In genomic region chr19:45177817-45178261, GRCh38 we compare ENCODE assay signal across 8 cellular contexts. TPM values are rescaled to one million over a fixed set of nuclear protein-coding genes. Genes with fewer than 3 reads are reported as not detected.
A peak's percentile ranks its signal among the peaks of the same experiment; 100 is the strongest.
DNase-seq lines count a peak whose midpoint lies in the region; ATAC-seq and TF ChIP-seq lines count a peak whose summit lies in the region.

A gene with protein sequence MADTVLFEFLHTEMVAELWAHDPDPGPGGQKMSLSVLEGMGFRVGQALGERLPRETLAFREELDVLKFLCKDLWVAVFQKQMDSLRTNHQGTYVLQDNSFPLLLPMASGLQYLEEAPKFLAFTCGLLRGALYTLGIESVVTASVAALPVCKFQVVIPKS (minus strand): TSS chr19:45178237. CDS start chr19:45178218, 19 bp downstream.

- peaks cover 32% of the 10 kb centered on the region for H3K79me2 ChIP-seq in OCI-LY7 (ENCODE audit: insufficient read depth, low read depth, low read length)

- H3K9me3 ChIP-seq in OCI-LY7 (ENCODE audit: low read length) = no peaks in the 10 kb centered on the region
- H3K9me3 ChIP-seq in upper lobe of right lung = no peaks in the 10 kb centered on the region

- TF ChIP-seq CTCF in HFFc6 (IDR thresholded peaks at IDR 0.05) (no peak), OCI-LY7 (conservative IDR thresholded peaks at IDR 0.05; ENCODE audit: low read length) (no peak), coronary artery (IDR thresholded peaks at IDR 0.05) (no peak), upper lobe of right lung (IDR thresholded peaks at IDR 0.05) (no peak)

- 0 out of 2 replicates have a peak, but pooled peaks cover 8% of the 10 kb centered on the region for H3K36me3 ChIP-seq in OCI-LY7 (ENCODE audit: insufficient read depth, low read length)
- H3K36me3 ChIP-seq in upper lobe of right lung = peaks cover 12% of the 10 kb centered on the region

- CTCF ChIA-PET in OCI-LY7 (lab: Charles Lee; ENCODE audit: unreplicated experiment) = interaction anchor here (0.6 to 0.8 kb wide), 2 partner anchors 25 to 113 kb away, joined by 3 read pairs; no protein-coding TSS in a partner anchor

- ATAC-seq in memory B cell (ENCODE audit: low read depth) (peak; percentile 1), upper lobe of right lung (peak; percentile 8)

- H3K9me3 Mint-ChIP-seq in HFFc6 = no peaks in the 10 kb centered on the region
- no peaks in the 10 kb centered on the region for H3K9me3 Mint-ChIP-seq in memory B cell

- H3K27me3 Mint-ChIP-seq in HFFc6 (ENCODE audit: insufficient read depth) (peaks cover 4% of the 10 kb centered on the region), memory B cell (no peaks in the 10 kb centered on the region)

- peak within 1 kb of the TSS; percentile 66 for H3K27ac ChIP-seq in OCI-LY7 (ENCODE audit: low read depth, low read length, poor library complexity, severe bottlenecking)
- peak within 1 kb of the TSS; percentile 93 to 96 for H3K27ac ChIP-seq in coronary artery
- H3K27ac ChIP-seq in upper lobe of right lung = peak within 1 kb of the TSS; percentile 88

- H3K4me2 ChIP-seq in OCI-LY7 (ENCODE audit: low read length) = peak within 1 kb of the TSS; percentile 75

- H4K20me1 ChIP-seq in OCI-LY7 (ENCODE audit: insufficient read depth, low read length) = no peaks in the 10 kb centered on the region

- BruUV-seq in OCI-LY7 (replicated peaks; lab: Mats Ljungman, UMichigan) = TSS peak; percentile 97

- intact Hi-C loops in OCI-LY7 (cut with micrococcal nuclease; ENCODE audit: unreplicated experiment) = loop anchor here (1.0 to 5.0 kb wide), 4 partner anchors 41 to 162 kb away; partner anchors contain the start of genes GEMIN7 and PPP1R37
- intact Hi-C loops in upper lobe of right lung (cut with DNase I) = no loop called here

- H3K4me3 Mint-ChIP-seq in HFFc6 (peak within 1 kb of the TSS; percentile 95), memory B cell (peak within 1 kb of the TSS; percentile 88)

- H3K27ac Mint-ChIP-seq in HFFc6 (peak within 1 kb of the TSS; percentile 100), memory B cell (peak within 1 kb of the TSS; percentile 92)

- H3K4me1 ChIP-seq in OCI-LY7 (ENCODE audit: insufficient read depth, low read length, poor library complexity, severe bottlenecking) = peaks cover 25% of the 10 kb centered on the region
- H3K4me1 ChIP-seq in upper lobe of right lung = peaks cover 23% of the 10 kb centered on the region

- peak; percentile 54 for DNase-seq in GDM1 (lab: John Stamatoyannopoulos, UW)
- peak; percentile 74 for DNase-seq in HFFc6
- DNase-seq in OCI-LY7 (ENCODE audit: low spot score) = no peak
- DNase-seq in coronary artery (ENCODE audit: low spot score) = no peak
- DNase-seq in memory B cell (ENCODE audit: low spot score in 2 of 2) = no peak
- no peak for DNase-seq in upper lobe of right lung
- DNase-seq in germinal center (ENCODE audit: low spot score) = no peak
- no peak for DNase-seq in stimulated activated naive CD4-positive, alpha-beta T cell (lab: John Stamatoyannopoulos, UW)

- H3K4me1 Mint-ChIP-seq in HFFc6 (ENCODE audit: low read depth) (peaks cover 41% of the 10 kb centered on the region), memory B cell (peaks cover 23% of the 10 kb centered on the region)

- H3K36me3 Mint-ChIP-seq in HFFc6 (ENCODE audit: low read depth) = no peaks in the 10 kb centered on the region
- peaks cover 11% of the 10 kb centered on the region for H3K36me3 Mint-ChIP-seq in memory B cell

- POLR2A ChIA-PET in OCI-LY7 (lab: Charles Lee) = interaction anchor here (0.6 to 2.4 kb wide), 7 partner anchors 11 to 1243 kb away, joined by 3 to 15 read pairs (median 3); partner anchors contain the start of gene ZNF45

- H3K27me3 ChIP-seq in upper lobe of right lung = no peaks in the 10 kb centered on the region

- H3K4me3 ChIP-seq in OCI-LY7 (ENCODE audit: low read depth, low read length, poor library complexity, severe bottlenecking) = peak within 1 kb of the TSS; percentile 88
- H3K4me3 ChIP-seq in coronary artery = peak within 1 kb of the TSS; percentile 78
- peak within 1 kb of the TSS; percentile 92 for H3K4me3 ChIP-seq in upper lobe of right lung

- peak within 1 kb of the TSS; percentile 72 for H2AFZ ChIP-seq in OCI-LY7 (ENCODE audit: low read length)

- H3K9me2 ChIP-seq in OCI-LY7 (ENCODE audit: insufficient read depth, low read length) = no peaks in the 10 kb centered on the region

RNA-seq across cellular contexts. Expression of the gene that starts here (rescaled TPM):
- total RNA-seq in HFFc6 (2021; fragmentation: NEBNext Ultra II Directional; extraction: Animal tissue kit (Norgen Biotek cat#: 25700)) = 1 to 10 TPM; 3.5 to 6.9 (median 5.2) TPM
- total RNA-seq in OCI-LY7 (2014; rRNA removed; shearing (Covaris generic)) = 50.5 and 55.6 TPM in 2 replicates
- 70.9 and 81.9 TPM in 2 replicates for total RNA-seq in OCI-LY7 (2022)
- 16.9 TPM for total RNA-seq in upper lobe of right lung

Comparison
In these comparisons a context has a peak if more than half of its experiments do, and no peak if none do; other contexts are left out.
1. DNase-seq: peak in GDM1 (single experiment) and HFFc6 (single experiment); none in OCI-LY7 (single experiment), coronary artery (single experiment), memory B cell (0 of 2), upper lobe of right lung (single experiment), germinal center (single experiment) and stimulated activated naive CD4-positive, alpha-beta T cell (0 of 6).
2. Peak in every context shown above with its lines, with median percentiles within 50 percentile points of each other: H3K27ac ChIP-seq and H3K4me3 ChIP-seq.